Comparison of ENCODE assay signal across 11 cellular contexts in the genomic region with DNA sequence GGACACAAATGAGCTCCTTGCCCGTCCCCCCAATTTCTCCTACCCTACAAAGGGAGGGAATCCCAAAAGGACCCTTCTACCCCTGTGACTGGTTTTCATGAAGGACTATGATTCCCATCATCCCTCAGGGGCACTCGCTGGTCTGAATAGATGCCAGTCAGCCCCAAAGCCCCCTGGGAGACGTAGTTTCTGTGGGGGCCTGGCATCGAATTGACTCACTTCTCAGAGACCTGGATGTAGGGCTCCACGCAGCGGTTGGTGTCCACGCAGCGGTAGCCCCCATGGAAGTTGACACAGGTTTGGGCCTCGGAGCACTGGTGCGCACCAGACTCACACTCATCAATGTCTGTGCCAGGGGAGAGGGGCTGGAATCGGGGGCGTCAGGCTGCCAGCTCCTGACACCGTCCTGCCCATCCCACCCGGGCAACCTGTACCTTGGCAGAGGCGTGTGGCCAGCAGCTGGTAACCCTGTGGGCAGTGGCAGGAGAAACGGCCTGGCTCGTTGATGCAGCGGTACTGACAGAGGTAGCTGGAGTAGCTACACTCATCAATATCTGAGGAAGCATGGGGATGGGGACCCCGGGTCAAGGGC. TPM values are rescaled to one million over a fixed set of nuclear protein-coding genes. Genes with fewer than 3 reads are reported as not detected.
DNase-seq lines count a peak whose midpoint lies in the region; ATAC-seq lines count a peak whose summit lies in the region.
"Had no signal": no experiment of that assay in that cellular context is flagged by ENCODE, and none has a peak within 500 bp of the region (broad histone marks: within the 10 kb centered on the region; RNA-seq: fewer than 3 reads in every experiment).

No MANE protein-coding gene starts in this region.

- H3K27ac ChIP-seq in aorta (ENCODE audit: low read depth in 1 of 2, low read length in 2 of 2): no peak overlapping the region
- H3K27ac ChIP-seq: SJCRH30 had no signal

- no peak overlapping the region for H3K4me3 ChIP-seq in aorta (ENCODE audit: low read length in 2 of 2)
- H3K4me3 ChIP-seq: SJCRH30 had no signal

- peaks cover 2% of the 10 kb centered on the region for H3K36me3 Mint-ChIP-seq in T-helper 17 cell (ENCODE audit: low read depth)

- 75 to 79% methylated on average over 19 of the region's 19 CpGs for WGBS in aorta, 2 donors

- peak overlapping the region; percentile 51 for H3K27ac Mint-ChIP-seq in T-helper 17 cell
- H3K27ac Mint-ChIP-seq: dendritic cell treated with granulocyte-macrophage colony-stimulating factor and Interleukin-4, amounts not matched to agents 40 ng/mL and 50 ng/mL, for 4 days had no signal

- DNase-seq in stimulated activated CD4-positive, alpha-beta T cell treated with anti-CD3 and anti-CD28 coated beads, Interleukin-4, amount 100 ng/mL, for 1 hour: peak; percentile 44
- DNase-seq in stimulated activated CD4-positive, alpha-beta T cell treated with anti-CD3 and anti-CD28 coated beads, Interleukin-12 subunit alpha, Interleukin-12 subunit beta, amount 100 ng/mL, for 4 hours: no peak
- DNase-seq in T-helper 17 cell: no peak
- peak; percentile 35 for DNase-seq in left kidney (ENCODE audit: low read depth, low spot score)
- DNase-seq in aorta: peak; percentile 52 to 78
- no peak for DNase-seq in activated T-cell treated with anti-CD3 and anti-CD28 coated beads, Interleukin-2, amount 50 U/mL, for 48 hours
- DNase-seq in kidney glomerular epithelial cell (lab: John Stamatoyannopoulos, UW): no peak
- DNase-seq in stimulated activated CD4-positive, alpha-beta T cell treated with anti-CD3 and anti-CD28 coated beads, Interleukin-4, amount 100 ng/mL, for 24 hours: no peak

- ATAC-seq in T-helper 17 cell (peak; percentile 65), aorta (ENCODE audit: low FRiP score) (no peak)

- intact Hi-C loops in aorta (cut with DNase I): loop anchor here in 1 of 2 donors (5.0 kb wide), 1 partner anchor 99 kb away; no protein-coding TSS in a partner anchor

- no peaks in the 10 kb centered on the region for H3K27me3 ChIP-seq in aorta (ENCODE audit: control insufficient read depth in 1 of 2, insufficient read depth in 2 of 2, low read length in 1 of 2)
- H3K27me3 ChIP-seq: SJCRH30 had no signal

- H3K9me3 ChIP-seq in T-helper 17 cell (ENCODE audit: control insufficient read depth, low read length, poor library complexity, severe bottlenecking) (no peaks in the 10 kb centered on the region), aorta (ENCODE audit: control insufficient read depth, low read length) (no peaks in the 10 kb centered on the region)
- H3K9me3 ChIP-seq: SJCRH30 had no signal

- no peaks in the 10 kb centered on the region for H3K27me3 Mint-ChIP-seq in T-helper 17 cell

- H3K4me3 Mint-ChIP-seq in T-helper 17 cell: no peak overlapping the region
- H3K4me3 Mint-ChIP-seq: dendritic cell treated with granulocyte-macrophage colony-stimulating factor and Interleukin-4, amounts not matched to agents 40 ng/mL and 50 ng/mL, for 4 days; stimulated activated naive CD8-positive, alpha-beta T cell treated with anti-CD3 and anti-CD28 coated beads, Interleukin-15, Interleukin-2, amounts not matched to agents 100 ng/mL and 50 ng/mL, for 24 hours had no signal

- H3K36me3 ChIP-seq in aorta (ENCODE audit: control insufficient read depth in 1 of 2, insufficient read depth in 2 of 2, low read length in 1 of 2): peaks cover 0 to 8% of the 10 kb centered on the region in 2 donors

- peaks cover 23% of the 10 kb centered on the region for H3K4me1 Mint-ChIP-seq in T-helper 17 cell

- no peaks in the 10 kb centered on the region for H3K4me1 ChIP-seq in aorta (ENCODE audit: control insufficient read depth in 1 of 2, insufficient read depth in 2 of 2, low read length in 2 of 2)

RNA-seq across cellular contexts. Expression of gene EFEMP2, which starts 4.4 kb away (rescaled TPM):
- total RNA-seq in T-helper 17 cell (1 to 10 TPM; 5.1 to 8.0 TPM), aorta (100 to 1,000 TPM; 139 to 185 TPM)
- polyA plus RNA-seq in aorta: 100 to 1,000 TPM; 136 to 224 TPM

RNA-seq across cellular contexts. Expression of gene MUS81, which starts 7.9 kb away (rescaled TPM):
- 10 to 100 TPM; 44.9 to 55.0 TPM for total RNA-seq in T-helper 17 cell
- 10 to 100 TPM; 60.7 to 63.1 TPM for total RNA-seq in aorta
- 100 to 1,000 TPM in 1 of 2 donors, 10 to 100 TPM in 1; 40.7 to 102 TPM for polyA plus RNA-seq in aorta

RNA-seq across cellular contexts. Expression of gene CFL1, which starts 10.2 kb away (rescaled TPM):
- total RNA-seq in T-helper 17 cell (100 to 1,000 TPM; 642 to 738 TPM), aorta (100 to 1,000 TPM; 563 to 812 TPM)
- 100 to 1,000 TPM; 571 to 688 TPM for polyA plus RNA-seq in aorta

RNA-seq across cellular contexts. Expression of gene CTSW, which starts 11.5 kb away (rescaled TPM):
- total RNA-seq in T-helper 17 cell (10 to 100 TPM; 19.7 to 52.7 TPM), aorta (1 to 10 TPM; 1.8 to 3.9 TPM)
- polyA plus RNA-seq in aorta: 1 to 10 TPM; 1.8 to 2.9 TPM
- total RNA-seq: SJCRH30 had no signal

RNA-seq across cellular contexts. Expression of gene FIBP, which starts 20.1 kb away (rescaled TPM):
- total RNA-seq in T-helper 17 cell (10 to 100 TPM; 27.7 to 30.4 TPM), aorta (10 to 100 TPM; 40.2 to 47.7 TPM)
- polyA plus RNA-seq in aorta: 10 to 100 TPM; 57.2 to 73.1 TPM

Comparison
In these comparisons a context has a peak if more than half of its experiments do, and no peak if none do; other contexts are left out.
1. DNase-seq: peak in stimulated activated CD4-positive, alpha-beta T cell treated with anti-CD3 and anti-CD28 coated beads, Interleukin-4, amount 100 ng/mL, for 1 hour (single experiment), left kidney (single experiment) and aorta (2 of 2); none in stimulated activated CD4-positive, alpha-beta T cell treated with anti-CD3 and anti-CD28 coated beads, Interleukin-12 subunit alpha, Interleukin-12 subunit beta, amount 100 ng/mL, for 4 hours (single experiment), T-helper 17 cell (0 of 3), activated T-cell treated with anti-CD3 and anti-CD28 coated beads, Interleukin-2, amount 50 U/mL, for 48 hours (0 of 2), kidney glomerular epithelial cell (single experiment) and stimulated activated CD4-positive, alpha-beta T cell treated with anti-CD3 and anti-CD28 coated beads, Interleukin-4, amount 100 ng/mL, for 24 hours (single experiment).
2. RNA of gene EFEMP2, which starts 4.4 kb away (total RNA-seq): 139 to 185 TPM in aorta; 5.1 to 8.0 TPM in T-helper 17 cell; every median in the first group is over 10 times any median in the second.